Comparison of ENCODE assay signal across 1 cellular context in the genomic region with DNA sequence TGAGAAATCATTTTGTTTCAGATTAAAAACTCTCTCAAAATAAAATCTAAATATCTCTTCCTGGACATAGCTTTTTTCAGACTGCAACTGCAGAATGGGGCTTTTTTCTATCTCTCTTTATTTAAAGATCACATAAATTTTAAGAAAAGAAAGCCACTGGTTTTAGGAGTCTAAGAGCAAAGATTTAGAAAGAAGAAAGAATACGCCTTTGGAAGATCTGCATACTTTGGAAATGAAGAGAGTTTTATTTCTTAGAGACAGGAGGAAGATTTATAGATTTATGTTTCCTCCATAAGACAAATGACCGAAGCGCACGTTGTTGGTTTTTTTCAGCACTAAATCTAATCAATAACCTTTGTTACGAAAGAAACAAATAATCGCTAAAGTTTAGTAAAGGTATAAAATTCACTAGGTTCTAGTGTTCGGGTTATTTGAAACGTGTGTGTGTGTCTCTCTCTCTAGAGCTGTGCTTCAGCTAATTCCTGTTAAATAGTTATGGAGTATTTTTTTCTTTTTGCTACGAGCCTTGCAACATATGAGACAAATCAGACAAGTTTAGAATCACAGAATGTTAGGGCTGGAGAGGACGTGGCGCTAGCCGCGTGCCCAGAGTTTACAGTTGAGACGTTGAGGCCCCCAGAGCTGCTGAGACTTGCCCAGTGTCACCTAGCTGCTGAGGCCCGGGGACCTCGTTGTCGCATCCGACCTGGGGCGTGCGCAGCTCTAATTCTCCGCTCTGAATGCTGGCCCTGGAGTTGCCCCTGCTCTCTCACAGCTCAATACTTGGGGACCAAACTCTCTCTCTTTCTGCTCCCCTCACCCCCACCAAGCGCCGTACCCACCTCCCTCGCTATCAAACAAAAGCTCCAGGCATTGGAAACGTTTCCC.
TF ChIP-seq lines count a peak whose summit lies in the region.

No MANE protein-coding gene starts in this region.

TF ChIP-seq in WTC11, 78 proteins besides CTCF, POLR2A, EP300 and RAD21 (continued from another document):
- TF ChIP-seq, protein P1, sequence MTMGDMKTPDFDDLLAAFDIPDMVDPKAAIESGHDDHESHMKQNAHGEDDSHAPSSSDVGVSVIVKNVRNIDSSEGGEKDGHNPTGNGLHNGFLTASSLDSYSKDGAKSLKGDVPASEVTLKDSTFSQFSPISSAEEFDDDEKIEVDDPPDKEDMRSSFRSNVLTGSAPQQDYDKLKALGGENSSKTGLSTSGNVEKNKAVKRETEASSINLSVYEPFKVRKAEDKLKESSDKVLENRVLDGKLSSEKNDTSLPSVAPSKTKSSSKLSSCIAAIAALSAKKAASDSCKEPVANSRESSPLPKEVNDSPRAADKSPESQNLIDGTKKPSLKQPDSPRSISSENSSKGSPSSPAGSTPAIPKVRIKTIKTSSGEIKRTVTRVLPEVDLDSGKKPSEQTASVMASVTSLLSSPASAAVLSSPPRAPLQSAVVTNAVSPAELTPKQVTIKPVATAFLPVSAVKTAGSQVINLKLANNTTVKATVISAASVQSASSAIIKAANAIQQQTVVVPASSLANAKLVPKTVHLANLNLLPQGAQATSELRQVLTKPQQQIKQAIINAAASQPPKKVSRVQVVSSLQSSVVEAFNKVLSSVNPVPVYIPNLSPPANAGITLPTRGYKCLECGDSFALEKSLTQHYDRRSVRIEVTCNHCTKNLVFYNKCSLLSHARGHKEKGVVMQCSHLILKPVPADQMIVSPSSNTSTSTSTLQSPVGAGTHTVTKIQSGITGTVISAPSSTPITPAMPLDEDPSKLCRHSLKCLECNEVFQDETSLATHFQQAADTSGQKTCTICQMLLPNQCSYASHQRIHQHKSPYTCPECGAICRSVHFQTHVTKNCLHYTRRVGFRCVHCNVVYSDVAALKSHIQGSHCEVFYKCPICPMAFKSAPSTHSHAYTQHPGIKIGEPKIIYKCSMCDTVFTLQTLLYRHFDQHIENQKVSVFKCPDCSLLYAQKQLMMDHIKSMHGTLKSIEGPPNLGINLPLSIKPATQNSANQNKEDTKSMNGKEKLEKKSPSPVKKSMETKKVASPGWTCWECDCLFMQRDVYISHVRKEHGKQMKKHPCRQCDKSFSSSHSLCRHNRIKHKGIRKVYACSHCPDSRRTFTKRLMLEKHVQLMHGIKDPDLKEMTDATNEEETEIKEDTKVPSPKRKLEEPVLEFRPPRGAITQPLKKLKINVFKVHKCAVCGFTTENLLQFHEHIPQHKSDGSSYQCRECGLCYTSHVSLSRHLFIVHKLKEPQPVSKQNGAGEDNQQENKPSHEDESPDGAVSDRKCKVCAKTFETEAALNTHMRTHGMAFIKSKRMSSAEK (CRISPR knock-in tag; IDR thresholded peaks at IDR 0.05; ENCODE audit: borderline replicate concordance) = no peak
- TF ChIP-seq, protein P2, sequence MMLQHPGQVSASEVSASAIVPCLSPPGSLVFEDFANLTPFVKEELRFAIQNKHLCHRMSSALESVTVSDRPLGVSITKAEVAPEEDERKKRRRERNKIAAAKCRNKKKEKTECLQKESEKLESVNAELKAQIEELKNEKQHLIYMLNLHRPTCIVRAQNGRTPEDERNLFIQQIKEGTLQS (CRISPR knock-in tag; conservative IDR thresholded peaks at IDR 0.05) = no peak
- no peak for TF ChIP-seq GRHL2 (CRISPR knock-in tag; IDR thresholded peaks at IDR 0.05; ENCODE audit: insufficient replicate concordance, severe bottlenecking)
- TF ChIP-seq HMGA2 (CRISPR knock-in tag; IDR thresholded peaks at IDR 0.05) = no peak
- TF ChIP-seq, protein P3, sequence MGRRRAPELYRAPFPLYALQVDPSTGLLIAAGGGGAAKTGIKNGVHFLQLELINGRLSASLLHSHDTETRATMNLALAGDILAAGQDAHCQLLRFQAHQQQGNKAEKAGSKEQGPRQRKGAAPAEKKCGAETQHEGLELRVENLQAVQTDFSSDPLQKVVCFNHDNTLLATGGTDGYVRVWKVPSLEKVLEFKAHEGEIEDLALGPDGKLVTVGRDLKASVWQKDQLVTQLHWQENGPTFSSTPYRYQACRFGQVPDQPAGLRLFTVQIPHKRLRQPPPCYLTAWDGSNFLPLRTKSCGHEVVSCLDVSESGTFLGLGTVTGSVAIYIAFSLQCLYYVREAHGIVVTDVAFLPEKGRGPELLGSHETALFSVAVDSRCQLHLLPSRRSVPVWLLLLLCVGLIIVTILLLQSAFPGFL (CRISPR knock-in tag; IDR thresholded peaks at IDR 0.05; ENCODE audit: borderline replicate concordance) = no peak
- no peak for TF ChIP-seq ZNF263 (CRISPR knock-in tag; IDR thresholded peaks at IDR 0.05; ENCODE audit: low read depth)
- TF ChIP-seq, protein P4, sequence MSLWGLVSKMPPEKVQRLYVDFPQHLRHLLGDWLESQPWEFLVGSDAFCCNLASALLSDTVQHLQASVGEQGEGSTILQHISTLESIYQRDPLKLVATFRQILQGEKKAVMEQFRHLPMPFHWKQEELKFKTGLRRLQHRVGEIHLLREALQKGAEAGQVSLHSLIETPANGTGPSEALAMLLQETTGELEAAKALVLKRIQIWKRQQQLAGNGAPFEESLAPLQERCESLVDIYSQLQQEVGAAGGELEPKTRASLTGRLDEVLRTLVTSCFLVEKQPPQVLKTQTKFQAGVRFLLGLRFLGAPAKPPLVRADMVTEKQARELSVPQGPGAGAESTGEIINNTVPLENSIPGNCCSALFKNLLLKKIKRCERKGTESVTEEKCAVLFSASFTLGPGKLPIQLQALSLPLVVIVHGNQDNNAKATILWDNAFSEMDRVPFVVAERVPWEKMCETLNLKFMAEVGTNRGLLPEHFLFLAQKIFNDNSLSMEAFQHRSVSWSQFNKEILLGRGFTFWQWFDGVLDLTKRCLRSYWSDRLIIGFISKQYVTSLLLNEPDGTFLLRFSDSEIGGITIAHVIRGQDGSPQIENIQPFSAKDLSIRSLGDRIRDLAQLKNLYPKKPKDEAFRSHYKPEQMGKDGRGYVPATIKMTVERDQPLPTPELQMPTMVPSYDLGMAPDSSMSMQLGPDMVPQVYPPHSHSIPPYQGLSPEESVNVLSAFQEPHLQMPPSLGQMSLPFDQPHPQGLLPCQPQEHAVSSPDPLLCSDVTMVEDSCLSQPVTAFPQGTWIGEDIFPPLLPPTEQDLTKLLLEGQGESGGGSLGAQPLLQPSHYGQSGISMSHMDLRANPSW (CRISPR knock-in tag; conservative IDR thresholded peaks at IDR 0.05; ENCODE audit: low read depth) = no peak
